ENCODE assay signal across 31 cellular contexts in the genomic region with DNA sequence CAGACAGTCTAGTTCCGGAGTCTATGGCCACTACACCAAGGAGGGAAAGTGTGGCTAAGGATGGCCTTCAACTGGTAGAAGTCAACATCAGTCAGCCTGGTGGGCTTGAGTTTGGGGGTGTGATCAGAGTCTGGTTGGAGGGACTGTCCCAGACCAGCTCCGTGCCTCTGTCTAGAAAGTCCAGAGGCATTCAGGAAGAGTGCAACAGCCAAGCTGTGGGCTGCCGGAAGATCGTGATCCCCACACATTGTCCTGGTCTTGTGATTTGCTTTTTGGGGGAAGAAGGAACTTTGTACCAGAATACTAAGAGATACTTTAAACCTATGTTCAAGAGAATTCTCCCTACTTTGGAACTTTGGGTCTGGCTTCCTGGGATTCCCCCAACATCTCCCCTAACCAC.
"Had no signal": no experiment of that assay in that cellular context is flagged by ENCODE, and none has a peak within 500 bp of the region (broad histone marks: within the 10 kb centered on the region; RNA-seq: fewer than 3 reads in every experiment).

No MANE protein-coding gene starts in this region.

- FAIRE-seq: colon, endometrium, endothelial cell of umbilical vein had no signal

- H3K27ac ChIP-seq: adrenal gland, ascending aorta, brain microvascular endothelial cell, gastrocnemius medialis, heart left ventricle, WERI-Rb-1 had no signal

- H3K4me1 ChIP-seq: ascending aorta, gastrocnemius medialis had no signal

- H3K9me3 ChIP-seq: adrenal gland, ascending aorta, gastrocnemius medialis, heart left ventricle had no signal

- DNase-seq: activated B cell treated with CpG ODN at 0.5 μM for 24 hours; activated CD4-positive, alpha-beta memory T cell treated with anti-CD3 and anti-CD28 coated beads for 36 hours; activated CD4-positive, alpha-beta T cell treated with anti-CD3 and anti-CD28 coated beads, Interleukin-2, amount 10 ng/mL, durations not matched to agents 24 days and 14 days; activated CD8-positive, alpha-beta memory T cell treated with anti-CD3 and anti-CD28 coated beads, Interleukin-2, amount 10 ng/mL, durations not matched to agents 7 days and 5 days; activated CD8-positive, alpha-beta memory T cell treated with anti-CD3 and anti-CD28 coated beads, Interleukin-2, amount 50 U/mL, for 4 hours; activated CD8-positive, alpha-beta T cell treated with anti-CD3 and anti-CD28 coated beads, Interleukin-2, amount 10 ng/mL, durations not matched to agents 7 days and 5 days; activated effector memory CD4-positive, alpha-beta T cell treated with anti-CD3 and anti-CD28 coated beads, Interleukin-2, amount 50 U/mL, for 16 hours; activated naive CD4-positive, alpha-beta T cell treated with anti-CD3 and anti-CD28 coated beads for 36 hours; activated naive CD8-positive, alpha-beta T cell treated with anti-CD3 and anti-CD28 coated beads for 36 hours; activated naive CD8-positive, alpha-beta T cell treated with anti-CD3 and anti-CD28 coated beads, Interleukin-2, amount 50 U/mL, for 24 hours; activated T-cell treated with anti-CD3 and anti-CD28 coated beads, Interleukin-2, amount 50 U/mL, for 1 hour; activated T-cell treated with anti-CD3 and anti-CD28 coated beads, Interleukin-2, amount 50 U/mL, for 48 hours; adrenal gland; amygdala; brain microvascular endothelial cell; caudate nucleus; cortex of kidney; effector CD8-positive, alpha-beta T cell; foreskin fibroblast; gastrocnemius medialis; glutamatergic neuron; T-helper 1 cell; T-helper 17 cell; T1000; WERI-Rb-1 had no signal

- ATAC-seq: activated CD4-positive, CD25-positive, alpha-beta regulatory T cell treated with anti-CD3 and anti-CD28 coated beads, Interleukin-2, amount 50 U/mL, for 24 hours; activated CD8-positive, alpha-beta memory T cell treated with anti-CD3 and anti-CD28 coated beads, Interleukin-2, amount 10 ng/mL, durations not matched to agents 7 days and 5 days; activated CD8-positive, alpha-beta T cell treated with anti-CD3 and anti-CD28 coated beads, Interleukin-2, amount 10 ng/mL, durations not matched to agents 7 days and 5 days; activated naive CD8-positive, alpha-beta T cell treated with anti-CD3 and anti-CD28 coated beads, Interleukin-2, amount 50 U/mL, for 24 hours; gastrocnemius medialis; heart left ventricle; T-helper 17 cell had no signal

- H3K27me3 ChIP-seq: adrenal gland, ascending aorta, gastrocnemius medialis had no signal

- H3K36me3 ChIP-seq: adrenal gland, ascending aorta, brain microvascular endothelial cell, gastrocnemius medialis, heart left ventricle, WERI-Rb-1 had no signal

- H3K4me3 ChIP-seq: adrenal gland, ascending aorta, gastrocnemius medialis, heart left ventricle had no signal
